ENCODE assay signal across 8 cellular contexts in genomic region chr19:45444318-45445041, GRCh38.
DNase-seq lines count a peak whose midpoint lies in the region; ATAC-seq lines count a peak whose summit lies in the region.

No MANE protein-coding gene starts in this region.

- DNase-seq in D341Med (ENCODE audit: low spot score): peak; percentile 88
- DNase-seq in NCI-H2171 treated with DMSO at 0.1 percent for 48 hours (lab: John Stamatoyannopoulos, UW): peak; percentile 39
- DNase-seq in activated CD4-positive, alpha-beta T cell treated with anti-CD3 and anti-CD28 coated beads for 24 hours (ENCODE audit: low read depth in 2 of 2): peak; percentile 39 to 63
- peak; percentile 40 for DNase-seq in kidney glomerular epithelial cell (lab: John Stamatoyannopoulos, UW)
- DNase-seq in stimulated activated CD4-positive, alpha-beta T cell treated with anti-CD3 and anti-CD28 coated beads, Interleukin-15, amount 100 ng/mL, for 24 hours: peak; percentile 83

- H3K27ac ChIP-seq in cingulate gyrus (ENCODE audit: low read depth, low read length): peak overlapping the region; percentile 91

- ATAC-seq in GM21737 (IDR thresholded peaks at IDR 0.05; ENCODE audit: unreplicated experiment) (peak; percentile 39), HG03565 (IDR thresholded peaks at IDR 0.05; ENCODE audit: unreplicated experiment) (no peak)
